ENCODE assay signal across 12 cellular contexts in genomic region chr13:43058836-43059235, GRCh38.
DNase-seq lines count a peak whose midpoint lies in the region; ATAC-seq and TF ChIP-seq lines count a peak whose summit lies in the region.
"Had no signal": no experiment of that assay in that cellular context is flagged by ENCODE, and none has a peak within 500 bp of the region (broad histone marks: within the 10 kb centered on the region; RNA-seq: fewer than 3 reads in every experiment).

No MANE protein-coding gene starts in this region.

- peak overlapping the region; percentile 36 for H3K27ac Mint-ChIP-seq in dendritic cell treated with granulocyte-macrophage colony-stimulating factor and Interleukin-4, amounts not matched to agents 40 ng/mL and 50 ng/mL, for 4 days
- H3K27ac Mint-ChIP-seq in nephron, result no peak overlapping the region

- intact Hi-C loops in dendritic cell treated with granulocyte-macrophage colony-stimulating factor and Interleukin-4, amounts not matched to agents 40 ng/mL and 50 ng/mL, for 4 days (cut with micrococcal nuclease), result no loop called here

- H3K4me3 ChIP-seq in DND-41 (ENCODE audit: low read depth in 1 of 2, low read length in 2 of 2) (no peak overlapping the region), Loucy (ENCODE audit: low read length, poor library complexity, severe bottlenecking) (no peak overlapping the region)
- H3K4me3 ChIP-seq: skin epidermis had no signal

- DNase-seq in DND-41 (no peak), ecto neural progenitor cell (ENCODE audit: low spot score) (no peak), erythroblast (lab: John Stamatoyannopoulos, UW) (no peak)
- no peak for DNase-seq in stimulated activated CD4-positive, alpha-beta T cell treated with anti-CD3 and anti-CD28 coated beads, Interleukin-2, amount 100 ng/mL, for 48 hours
- DNase-seq: activated effector memory CD4-positive, alpha-beta T cell treated with Interleukin-2 at 50 U/mL for 16 hours; midbrain; NCI-H446 treated with DMSO at 0.1 percent for 48 hours had no signal

- H4K20me1 ChIP-seq in DND-41 (ENCODE audit: insufficient read depth, low read length) (no peaks in the 10 kb centered on the region), Loucy (ENCODE audit: insufficient read depth, low read length, poor library complexity, severe bottlenecking) (no peaks in the 10 kb centered on the region)

- no peak overlapping the region for H3K4me3 Mint-ChIP-seq in dendritic cell treated with granulocyte-macrophage colony-stimulating factor and Interleukin-4, amounts not matched to agents 40 ng/mL and 50 ng/mL, for 4 days
- H3K4me3 Mint-ChIP-seq in nephron, result peak overlapping the region; percentile 37 to 69 (median 38)

- H3F3A ChIP-seq in Loucy (ENCODE audit: low read depth), result no peaks in the 10 kb centered on the region

- H2AFZ ChIP-seq in DND-41 (ENCODE audit: low read depth, low read length), result no peak overlapping the region
- H2AFZ ChIP-seq in Loucy (ENCODE audit: low read length), result peak overlapping the region; percentile 87

- H3K9ac ChIP-seq in DND-41 (ENCODE audit: low read depth, low read length) (no peak overlapping the region), Loucy (ENCODE audit: low read depth, low read length, poor library complexity, severe bottlenecking) (no peak overlapping the region)

- H3K9me3 ChIP-seq in DND-41 (ENCODE audit: insufficient read depth, low read length, severe bottlenecking) (no peaks in the 10 kb centered on the region), Loucy (ENCODE audit: insufficient read depth, low read depth, low read length) (no peaks in the 10 kb centered on the region)

- no peaks in the 10 kb centered on the region for H3K36me3 ChIP-seq in DND-41 (ENCODE audit: insufficient read depth, low read length)
- H3K36me3 ChIP-seq in Loucy (ENCODE audit: insufficient read depth, low read length), result no peaks in the 10 kb centered on the region

- TF ChIP-seq POLR2A in erythroblast (IDR thresholded peaks at IDR 0.05; ENCODE audit: low read length), result no peak

- TF ChIP-seq CTCF in DND-41 (IDR thresholded peaks at IDR 0.05; ENCODE audit: borderline replicate concordance, extremely low read depth, low read length, poor library complexity, severe bottlenecking), result no peak
- TF ChIP-seq CTCF in Loucy (conservative IDR thresholded peaks at IDR 0.05; ENCODE audit: low read length), result no peak
- TF ChIP-seq CTCF in nephron (IDR thresholded peaks at IDR 0.05; ENCODE audit: unreplicated experiment in 3 of 3), result no peak

- H3K4me2 ChIP-seq in DND-41 (ENCODE audit: insufficient read depth, low read length), result 0 out of 2 replicates have a peak overlapping the region, but pooled peaks have one; percentile 45
- H3K4me2 ChIP-seq in Loucy (ENCODE audit: low read depth, low read length, poor library complexity, severe bottlenecking), result peak overlapping the region; percentile 43

- ATAC-seq in DND-41 (ENCODE audit: insufficient read depth, low read depth), result no peak

- H3K36me3 Mint-ChIP-seq in dendritic cell treated with granulocyte-macrophage colony-stimulating factor and Interleukin-4, amounts not matched to agents 40 ng/mL and 50 ng/mL, for 4 days (ENCODE audit: low read depth), result peaks cover 22% of the 10 kb centered on the region
- H3K36me3 Mint-ChIP-seq in nephron (ENCODE audit: low read depth), result peaks cover 41% of the 10 kb centered on the region

- H3K27me3 ChIP-seq in DND-41 (ENCODE audit: insufficient read depth, low read length, poor library complexity) (no peaks in the 10 kb centered on the region), Loucy (ENCODE audit: insufficient read depth, low read length, poor library complexity, severe bottlenecking) (no peaks in the 10 kb centered on the region)

- H3K27me3 Mint-ChIP-seq in dendritic cell treated with granulocyte-macrophage colony-stimulating factor and Interleukin-4, amounts not matched to agents 40 ng/mL and 50 ng/mL, for 4 days, result no peaks in the 10 kb centered on the region
- H3K27me3 Mint-ChIP-seq in nephron (ENCODE audit: low read depth), result no peaks in the 10 kb centered on the region

- H3K4me1 ChIP-seq in DND-41 (ENCODE audit: insufficient read depth, low read length) (peaks cover 50% of the 10 kb centered on the region), Loucy (ENCODE audit: insufficient read depth, low read length, poor library complexity, severe bottlenecking) (peaks cover 29% of the 10 kb centered on the region)

- no peaks in the 10 kb centered on the region for H3K9me2 ChIP-seq in Loucy (replicated peaks; ENCODE audit: low read depth, low read length)

- no peaks in the 10 kb centered on the region; the same call in 1 of the 2 replicates for H3K79me2 ChIP-seq in DND-41 (ENCODE audit: insufficient read depth, low read length)
- H3K79me2 ChIP-seq in Loucy (ENCODE audit: insufficient read depth, low read length), result no peaks in the 10 kb centered on the region

- H3K27ac ChIP-seq in DND-41 (ENCODE audit: low read length), result 0 out of 2 replicates have a peak overlapping the region, but pooled peaks have one; percentile 40
- H3K27ac ChIP-seq: VCaP had no signal

- H3K9me3 Mint-ChIP-seq in dendritic cell treated with granulocyte-macrophage colony-stimulating factor and Interleukin-4, amounts not matched to agents 40 ng/mL and 50 ng/mL, for 4 days, result no peaks in the 10 kb centered on the region
- peaks cover 3% of the 10 kb centered on the region for H3K9me3 Mint-ChIP-seq in nephron

- peaks cover 49% of the 10 kb centered on the region for H3K4me1 Mint-ChIP-seq in dendritic cell treated with granulocyte-macrophage colony-stimulating factor and Interleukin-4, amounts not matched to agents 40 ng/mL and 50 ng/mL, for 4 days (ENCODE audit: low read depth)
- peaks cover 34% of the 10 kb centered on the region for H3K4me1 Mint-ChIP-seq in nephron
